Comparison of ENCODE assay signal across 15 cellular contexts in genomic region chr13:106612688-106613087, GRCh38. TPM values are rescaled to one million over a fixed set of nuclear protein-coding genes. Genes with fewer than 3 reads are reported as not detected.
DNase-seq lines count a peak whose midpoint lies in the region; ATAC-seq and TF ChIP-seq lines count a peak whose summit lies in the region.
"Had no signal": no experiment of that assay in that cellular context is flagged by ENCODE, and none has a peak within 500 bp of the region (broad histone marks: within the 10 kb centered on the region; RNA-seq: fewer than 3 reads in every experiment).

No MANE protein-coding gene starts in this region.

- POLR2A ChIA-PET in CD4-positive, alpha-beta memory T cell (lab: Charles Lee; ENCODE audit: partially characterized antibody) = no interaction called here

- DNase-seq in OCI-M1 (lab: John Stamatoyannopoulos, UW) (peak; percentile 78), fibroblast of mammary gland (ENCODE audit: low read depth) (peak; percentile 73), lower lobe of right lung (peak; percentile 65), tibial nerve (ENCODE audit: low spot score in 2 of 2) (peak; percentile 82 to 90), DMS 273 (lab: John Stamatoyannopoulos, UW; ENCODE audit: unreplicated experiment) (no peak), esophagus squamous epithelium (lab: John Stamatoyannopoulos, UW) (no peak)
- no peak for DNase-seq in CD4-positive, alpha-beta memory T cell
- DNase-seq: activated CD4-positive, alpha-beta T cell treated with anti-CD3 and anti-CD28 coated beads, Interleukin-2, amount 10 ng/mL, durations not matched to agents 7 days and 5 days; naive thymus-derived CD4-positive, alpha-beta T cell; NCI-H345; PC-3; T-helper 2 cell had no signal

- CTCF ChIA-PET in CD4-positive, alpha-beta memory T cell (lab: Charles Lee; ENCODE audit: partially characterized antibody) = interaction anchor here (3.4 kb wide), 1 partner anchor 8 kb away, joined by 18 read pairs; no protein-coding TSS in a partner anchor

- TF ChIP-seq EP300 in tibial nerve (IDR thresholded peaks at IDR 0.05) = peak in 1 of 2 donors; percentile 61

- H3K27me3 ChIP-seq in lower lobe of right lung (ENCODE audit: low read depth) (no peaks in the 10 kb centered on the region), tibial nerve (no peaks in the 10 kb centered on the region), esophagus squamous epithelium (no peaks in the 10 kb centered on the region)
- no peaks in the 10 kb centered on the region for H3K27me3 ChIP-seq in CD4-positive, alpha-beta memory T cell (ENCODE audit: insufficient read depth, low read length)
- H3K27me3 ChIP-seq: tibial artery had no signal

- H3K27ac ChIP-seq in lower lobe of right lung (no peak overlapping the region), tibial nerve (no peak overlapping the region), esophagus squamous epithelium (no peak overlapping the region)
- no peak overlapping the region for H3K27ac ChIP-seq in CD4-positive, alpha-beta memory T cell (ENCODE audit: low read depth, low read length)
- H3K27ac ChIP-seq: tibial artery had no signal

- no peaks in the 10 kb centered on the region for H3K9me3 ChIP-seq in lower lobe of right lung
- H3K9me3 ChIP-seq in tibial nerve = no peaks in the 10 kb centered on the region
- no peaks in the 10 kb centered on the region for H3K9me3 ChIP-seq in CD4-positive, alpha-beta memory T cell (ENCODE audit: control insufficient read depth in 1 of 2, low read length in 2 of 2)
- no peaks in the 10 kb centered on the region for H3K9me3 ChIP-seq in esophagus squamous epithelium
- H3K9me3 ChIP-seq: tibial artery had no signal

- H3K4me1 ChIP-seq in lower lobe of right lung (no peaks in the 10 kb centered on the region), tibial nerve (no peaks in the 10 kb centered on the region), esophagus squamous epithelium (peaks cover 0 to 10% (median 0%) of the 10 kb centered on the region in 3 donors)
- no peaks in the 10 kb centered on the region for H3K4me1 ChIP-seq in CD4-positive, alpha-beta memory T cell (ENCODE audit: insufficient read depth, low read length)

- no peaks in the 10 kb centered on the region for H3K9me3 Mint-ChIP-seq in CD4-positive, alpha-beta memory T cell
- H3K9me3 Mint-ChIP-seq: activated CD4-positive, alpha-beta T cell treated with anti-CD3 and anti-CD28 coated beads, Interleukin-2, amount 10 ng/mL, durations not matched to agents 7 days and 5 days; activated T-helper 17 cell treated with anti-CD3 and anti-CD28 coated beads, Interleukin-2, amount 50 U/mL, for 72 hours had no signal

- H3K4me3 Mint-ChIP-seq in CD4-positive, alpha-beta memory T cell = no peak overlapping the region
- H3K4me3 Mint-ChIP-seq: activated CD4-positive, alpha-beta T cell treated with anti-CD3 and anti-CD28 coated beads, Interleukin-2, amount 10 ng/mL, durations not matched to agents 7 days and 5 days; activated T-helper 17 cell treated with anti-CD3 and anti-CD28 coated beads, Interleukin-2, amount 50 U/mL, for 72 hours; naive thymus-derived CD4-positive, alpha-beta T cell had no signal

- peaks cover 3 to 13% of the 10 kb centered on the region in 2 donors for H3K27me3 Mint-ChIP-seq in CD4-positive, alpha-beta memory T cell

- TF ChIP-seq POLR2A in tibial nerve (IDR thresholded peaks at IDR 0.05) = no peak
- TF ChIP-seq POLR2A in esophagus squamous epithelium (IDR thresholded peaks at IDR 0.05) = no peak

- H3K4me3 ChIP-seq in fibroblast of mammary gland (ENCODE audit: control insufficient read depth, low read depth, low read length) (no peak overlapping the region), lower lobe of right lung (no peak overlapping the region), tibial nerve (no peak overlapping the region), esophagus squamous epithelium (no peak overlapping the region)
- no peak overlapping the region for H3K4me3 ChIP-seq in CD4-positive, alpha-beta memory T cell (ENCODE audit: low read length in 2 of 2)
- H3K4me3 ChIP-seq: tibial artery had no signal

- no peaks in the 10 kb centered on the region for H3K36me3 Mint-ChIP-seq in CD4-positive, alpha-beta memory T cell

- intact Hi-C loops in lower lobe of right lung (cut with DNase I) = no loop called here
- intact Hi-C loops in CD4-positive, alpha-beta memory T cell (cut with micrococcal nuclease) = no loop called here
- intact Hi-C loops in esophagus squamous epithelium (cut with DNase I) = no loop called here

- 5 to 33% methylated on average over 1 of the region's 1 CpG for WGBS in tibial nerve, 2 donors
- 0 to 21% methylated on average over 1 of the region's 1 CpG for WGBS in esophagus squamous epithelium, 2 donors

- no peak overlapping the region for H3K27ac Mint-ChIP-seq in CD4-positive, alpha-beta memory T cell
- H3K27ac Mint-ChIP-seq: activated CD4-positive, alpha-beta T cell treated with anti-CD3 and anti-CD28 coated beads, Interleukin-2, amount 10 ng/mL, durations not matched to agents 7 days and 5 days; activated T-helper 17 cell treated with anti-CD3 and anti-CD28 coated beads, Interleukin-2, amount 50 U/mL, for 72 hours; naive thymus-derived CD4-positive, alpha-beta T cell had no signal

- H3K36me3 ChIP-seq in lower lobe of right lung = no peaks in the 10 kb centered on the region
- no peaks in the 10 kb centered on the region for H3K36me3 ChIP-seq in tibial nerve
- no peaks in the 10 kb centered on the region for H3K36me3 ChIP-seq in CD4-positive, alpha-beta memory T cell (ENCODE audit: insufficient read depth, low read length)
- no peaks in the 10 kb centered on the region for H3K36me3 ChIP-seq in esophagus squamous epithelium
- H3K36me3 ChIP-seq: tibial artery had no signal

- TF ChIP-seq CTCF in fibroblast of mammary gland (conservative IDR thresholded peaks at IDR 0.05; ENCODE audit: control insufficient read depth, insufficient read depth, low read depth, low read length) = no peak
- TF ChIP-seq CTCF in lower lobe of right lung (IDR thresholded peaks at IDR 0.05) = no peak
- TF ChIP-seq CTCF in tibial nerve (IDR thresholded peaks at IDR 0.05) = no peak
- no peak for TF ChIP-seq CTCF in esophagus squamous epithelium (IDR thresholded peaks at IDR 0.05)

- no peaks in the 10 kb centered on the region for H3K4me1 Mint-ChIP-seq in CD4-positive, alpha-beta memory T cell
- H3K4me1 Mint-ChIP-seq: activated CD4-positive, alpha-beta T cell treated with anti-CD3 and anti-CD28 coated beads, Interleukin-2, amount 10 ng/mL, durations not matched to agents 7 days and 5 days; activated T-helper 17 cell treated with anti-CD3 and anti-CD28 coated beads, Interleukin-2, amount 50 U/mL, for 72 hours; naive thymus-derived CD4-positive, alpha-beta T cell had no signal

- peak; percentile 47 to 55 for ATAC-seq in lower lobe of right lung
- no peak for ATAC-seq in GM19351 (IDR thresholded peaks at IDR 0.05; ENCODE audit: unreplicated experiment)
- ATAC-seq: activated T-helper 17 cell treated with anti-CD3 and anti-CD28 coated beads, Interleukin-2, amount 50 U/mL, for 72 hours; naive thymus-derived CD4-positive, alpha-beta T cell; PC-3 had no signal

RNA-seq across cellular contexts. Expression of gene ARGLU1, which starts 44.8 kb away (rescaled TPM):
- total RNA-seq in lower lobe of right lung (108 TPM), tibial nerve (100 to 1,000 TPM; 115 to 148 (median 138) TPM), esophagus squamous epithelium (100 to 1,000 TPM in 1 of 4 donors, 10 to 100 TPM in 3; 29.1 to 111 (median 47.3) TPM)
- 100 to 1,000 TPM; 229 to 252 TPM for total RNA-seq in CD4-positive, alpha-beta memory T cell
- 10 to 100 TPM; 35.4 to 37.7 TPM for polyA plus RNA-seq in CD4-positive, alpha-beta memory T cell

Comparison
In these comparisons a context has a peak if more than half of its experiments do, and no peak if none do; other contexts are left out.
1. DNase-seq: peak in OCI-M1 (single experiment), fibroblast of mammary gland (single experiment), lower lobe of right lung (single experiment) and tibial nerve (2 of 2); none in DMS 273 (single experiment), CD4-positive, alpha-beta memory T cell (0 of 5) and esophagus squamous epithelium (single experiment).